10 cellular contexts compared by ENCODE assay signal in the genomic region with DNA sequence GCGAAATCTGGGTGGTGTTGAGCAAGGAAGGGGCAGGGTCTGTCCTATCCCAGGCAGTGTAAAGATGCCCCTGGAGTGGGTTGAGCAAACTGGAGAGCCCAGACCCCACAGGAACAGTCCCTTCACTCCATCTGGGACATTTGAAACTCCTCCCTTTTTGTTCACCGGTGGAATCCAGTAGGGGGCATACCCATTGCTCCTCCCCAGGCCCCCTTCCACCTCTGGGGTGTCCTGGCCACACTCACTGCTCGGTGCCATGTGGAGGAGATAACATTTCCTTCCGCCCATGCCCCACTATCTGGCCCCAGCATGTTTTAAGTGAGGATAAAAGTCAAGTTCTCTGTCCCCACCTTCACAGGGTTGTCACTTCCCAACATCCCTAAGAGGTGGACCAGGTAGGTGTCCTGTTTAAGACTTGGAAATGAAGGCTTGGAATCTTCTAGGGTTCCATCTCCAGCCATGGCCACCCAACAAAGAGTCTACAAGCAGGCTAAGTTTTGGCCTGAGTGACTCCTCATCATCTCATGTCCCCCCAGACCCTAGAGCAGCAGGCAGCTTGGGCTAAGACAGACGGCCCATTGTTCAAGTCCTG. TPM values are rescaled to one million over a fixed set of nuclear protein-coding genes. Genes with fewer than 3 reads are reported as not detected.
DNase-seq lines count a peak whose midpoint lies in the region; ATAC-seq lines count a peak whose summit lies in the region.
"Had no signal": no experiment of that assay in that cellular context is flagged by ENCODE, and none has a peak within 500 bp of the region (broad histone marks: within the 10 kb centered on the region; RNA-seq: fewer than 3 reads in every experiment).

No MANE protein-coding gene starts in this region.

- H3K9me3 Mint-ChIP-seq in CD4-positive, CD25-positive, alpha-beta regulatory T cell: peaks cover 0 to 1% (median 0%) of the 10 kb centered on the region in 7 donors
- no peaks in the 10 kb centered on the region for H3K9me3 Mint-ChIP-seq in activated CD8-positive, alpha-beta T cell treated with anti-CD3 and anti-CD28 coated beads, Interleukin-2, amount 10 ng/mL, durations not matched to agents 7 days and 5 days (ENCODE audit: insufficient read depth)
- no peaks in the 10 kb centered on the region for H3K9me3 Mint-ChIP-seq in immature natural killer cell
- H3K9me3 Mint-ChIP-seq: activated B cell treated with CpG ODN at 0.5 μM for 24 hours had no signal

- no peak for DNase-seq in CD4-positive, CD25-positive, alpha-beta regulatory T cell
- DNase-seq in GM23248: no peak
- DNase-seq in activated CD8-positive, alpha-beta T cell treated with anti-CD3 and anti-CD28 coated beads, Interleukin-2, amount 10 ng/mL, durations not matched to agents 7 days and 5 days: no peak
- no peak for DNase-seq in immature natural killer cell
- DNase-seq in effector CD8-positive, alpha-beta T cell (lab: John Stamatoyannopoulos, UW): no peak
- DNase-seq in NCI-H2196 treated with DMSO at 0.1 percent for 48 hours (lab: John Stamatoyannopoulos, UW; ENCODE audit: unreplicated experiment): no peak
- DNase-seq in putamen (ENCODE audit: low spot score): no peak
- DNase-seq: activated B cell treated with CpG ODN at 0.5 μM for 24 hours, NCI-H510A treated with DMSO at 0.1 percent for 48 hours had no signal

- peaks cover 79% of the 10 kb centered on the region for H3K79me2 ChIP-seq in GM23248 (ENCODE audit: insufficient read depth)

- H3K9me3 ChIP-seq in CD4-positive, CD25-positive, alpha-beta regulatory T cell (ENCODE audit: control insufficient read depth in 2 of 2, low read length in 2 of 2): no peaks in the 10 kb centered on the region
- no peaks in the 10 kb centered on the region for H3K9me3 ChIP-seq in GM23248 (ENCODE audit: low read depth)

- 0 out of 2 replicates have a peak overlapping the region, but pooled peaks have one; percentile 1 for H3K9ac ChIP-seq in GM23248

- peaks cover 28% of the 10 kb centered on the region for H3F3A ChIP-seq in GM23248 (ENCODE audit: insufficient read depth)

- H3K36me3 ChIP-seq in CD4-positive, CD25-positive, alpha-beta regulatory T cell (ENCODE audit: control insufficient read depth, insufficient read depth, low read length): peaks cover 85% of the 10 kb centered on the region
- H3K36me3 ChIP-seq in GM23248 (ENCODE audit: low read depth): peaks cover 36% of the 10 kb centered on the region

- no peak overlapping the region for H3K4me3 ChIP-seq in CD4-positive, CD25-positive, alpha-beta regulatory T cell (ENCODE audit: low read depth, low read length)
- H3K4me3 ChIP-seq in GM23248: no peak overlapping the region

- 48 to 49% methylated on average over 5 of the region's 5 CpGs for WGBS in GM23248 (ENCODE audit: low coverage in 1 of 2, low lambda C conversion rate in 2 of 2, missing lambda C conversion rate in 2 of 2), 2 experiments

- POLR2A ChIA-PET in activated CD8-positive, alpha-beta T cell treated with anti-CD3 and anti-CD28 coated beads, Interleukin-2, amount 10 ng/mL, durations not matched to agents 7 days and 5 days (lab: Charles Lee): no interaction called here

- no peak overlapping the region for H2AFZ ChIP-seq in GM23248

- H3K27me3 ChIP-seq in CD4-positive, CD25-positive, alpha-beta regulatory T cell (ENCODE audit: control insufficient read depth, insufficient read depth, low read length): no peaks in the 10 kb centered on the region
- no peaks in the 10 kb centered on the region for H3K27me3 ChIP-seq in GM23248 (replicated peaks; ENCODE audit: insufficient read depth)

- H3K4me1 ChIP-seq in CD4-positive, CD25-positive, alpha-beta regulatory T cell (ENCODE audit: control insufficient read depth, insufficient read depth, low read length, poor library complexity, severe bottlenecking): no peaks in the 10 kb centered on the region
- H3K4me1 ChIP-seq in GM23248 (ENCODE audit: insufficient read depth): no peaks in the 10 kb centered on the region

- peak overlapping the region in 2 of 3 donors; percentile 67 to 69 for H3K27ac Mint-ChIP-seq in CD4-positive, CD25-positive, alpha-beta regulatory T cell
- peak overlapping the region; percentile 66 for H3K27ac Mint-ChIP-seq in activated CD8-positive, alpha-beta T cell treated with anti-CD3 and anti-CD28 coated beads, Interleukin-2, amount 10 ng/mL, durations not matched to agents 7 days and 5 days
- peak overlapping the region; percentile 37 to 84 (median 54) for H3K27ac Mint-ChIP-seq in immature natural killer cell
- H3K27ac Mint-ChIP-seq: activated B cell treated with CpG ODN at 0.5 μM for 24 hours had no signal

- peaks cover 0 to 32% (median 8%) of the 10 kb centered on the region in 4 donors for H3K4me1 Mint-ChIP-seq in CD4-positive, CD25-positive, alpha-beta regulatory T cell
- peaks cover 7% of the 10 kb centered on the region for H3K4me1 Mint-ChIP-seq in activated CD8-positive, alpha-beta T cell treated with anti-CD3 and anti-CD28 coated beads, Interleukin-2, amount 10 ng/mL, durations not matched to agents 7 days and 5 days (ENCODE audit: low read depth)
- H3K4me1 Mint-ChIP-seq in immature natural killer cell: peaks cover 13 to 22% of the 10 kb centered on the region in 2 donors
- H3K4me1 Mint-ChIP-seq: activated B cell treated with CpG ODN at 0.5 μM for 24 hours had no signal

- no peaks in the 10 kb centered on the region for H4K20me1 ChIP-seq in GM23248 (ENCODE audit: insufficient read depth)

- no peak overlapping the region for H3K4me2 ChIP-seq in GM23248 (ENCODE audit: unreplicated experiment)

- in situ Hi-C loops in GM23248 (cut with MboI): no loop called here

- CTCF ChIA-PET in activated CD8-positive, alpha-beta T cell treated with anti-CD3 and anti-CD28 coated beads, Interleukin-2, amount 10 ng/mL, durations not matched to agents 7 days and 5 days (lab: Charles Lee): interaction anchor here (0.6 to 1.3 kb wide), 5 partner anchors 13 to 69 kb away, joined by 3 to 5 read pairs (median 3); a partner anchor contains a TSS

- H3K27ac ChIP-seq in CD4-positive, CD25-positive, alpha-beta regulatory T cell (ENCODE audit: insufficient read depth, low read length, poor library complexity, severe bottlenecking): no peak overlapping the region
- H3K27ac ChIP-seq in GM23248: peak overlapping the region; percentile 40

- peak overlapping the region in 2 of 4 donors; percentile 31 to 35 for H3K4me3 Mint-ChIP-seq in CD4-positive, CD25-positive, alpha-beta regulatory T cell
- no peak overlapping the region for H3K4me3 Mint-ChIP-seq in activated CD8-positive, alpha-beta T cell treated with anti-CD3 and anti-CD28 coated beads, Interleukin-2, amount 10 ng/mL, durations not matched to agents 7 days and 5 days
- no peak overlapping the region for H3K4me3 Mint-ChIP-seq in immature natural killer cell
- H3K4me3 Mint-ChIP-seq: activated B cell treated with CpG ODN at 0.5 μM for 24 hours had no signal

- peaks cover 28% of the 10 kb centered on the region for H3K36me3 Mint-ChIP-seq in CD4-positive, CD25-positive, alpha-beta regulatory T cell
- peaks cover 73% of the 10 kb centered on the region for H3K36me3 Mint-ChIP-seq in activated CD8-positive, alpha-beta T cell treated with anti-CD3 and anti-CD28 coated beads, Interleukin-2, amount 10 ng/mL, durations not matched to agents 7 days and 5 days (ENCODE audit: low read depth)
- peaks cover 7 to 30% (median 12%) of the 10 kb centered on the region in 3 donors for H3K36me3 Mint-ChIP-seq in immature natural killer cell

- no peaks in the 10 kb centered on the region for H3K27me3 Mint-ChIP-seq in CD4-positive, CD25-positive, alpha-beta regulatory T cell
- no peaks in the 10 kb centered on the region for H3K27me3 Mint-ChIP-seq in activated CD8-positive, alpha-beta T cell treated with anti-CD3 and anti-CD28 coated beads, Interleukin-2, amount 10 ng/mL, durations not matched to agents 7 days and 5 days (ENCODE audit: low read depth)
- peaks cover 0 to 2% (median 2%) of the 10 kb centered on the region in 3 donors for H3K27me3 Mint-ChIP-seq in immature natural killer cell (ENCODE audit: low read depth in 3 of 3)
- H3K27me3 Mint-ChIP-seq: activated B cell treated with CpG ODN at 0.5 μM for 24 hours had no signal

- no peaks in the 10 kb centered on the region for H3K9me2 ChIP-seq in GM23248 (ENCODE audit: insufficient read depth)

- ATAC-seq in CD4-positive, CD25-positive, alpha-beta regulatory T cell (ENCODE audit: low read depth in 2 of 2): no peak
- no peak for ATAC-seq in activated CD8-positive, alpha-beta T cell treated with anti-CD3 and anti-CD28 coated beads, Interleukin-2, amount 10 ng/mL, durations not matched to agents 7 days and 5 days
- no peak for ATAC-seq in HG03045 (IDR thresholded peaks at IDR 0.05; ENCODE audit: unreplicated experiment)

RNA-seq across cellular contexts. Expression of a gene that starts 9.2 kb away (rescaled TPM):
- total RNA-seq in CD4-positive, CD25-positive, alpha-beta regulatory T cell: 8.8 TPM
- polyA plus RNA-seq in CD4-positive, CD25-positive, alpha-beta regulatory T cell: 1 to 10 TPM; 4.0 to 7.7 (median 5.3) TPM
- total RNA-seq in GM23248 (2014; rRNA removed; shearing (Covaris generic)): 7.8 and 8.7 TPM in 2 replicates
- polyA plus RNA-seq in GM23248 (2016; fragmentation: Nextera tagmentation; extraction: Ambion mirVana) (10.2 and 10.5 TPM in 2 replicates), immature natural killer cell (1 to 10 TPM; 2.9 to 9.1 (median 5.2) TPM)
- 10 to 100 TPM; 19.5 to 21.5 TPM for total RNA-seq in activated CD8-positive, alpha-beta T cell treated with anti-CD3 and anti-CD28 coated beads, Interleukin-2, amount 10 ng/mL, durations not matched to agents 7 days and 5 days

RNA-seq across cellular contexts. Expression of a gene that starts 11.9 kb away (rescaled TPM):
- 99.8 TPM for total RNA-seq in CD4-positive, CD25-positive, alpha-beta regulatory T cell
- 100 to 1,000 TPM; 155 to 179 (median 161) TPM for polyA plus RNA-seq in CD4-positive, CD25-positive, alpha-beta regulatory T cell
- 27.8 and 34.7 TPM in 2 replicates for total RNA-seq in GM23248 (2014; rRNA removed; shearing (Covaris generic))
- 21.1 and 22.5 TPM in 2 replicates for polyA plus RNA-seq in GM23248 (2016; fragmentation: Nextera tagmentation; extraction: Ambion mirVana)
- 10 to 100 TPM; 31.8 to 36.0 TPM for total RNA-seq in activated CD8-positive, alpha-beta T cell treated with anti-CD3 and anti-CD28 coated beads, Interleukin-2, amount 10 ng/mL, durations not matched to agents 7 days and 5 days
- 100 to 1,000 TPM; 154 to 261 (median 173) TPM for polyA plus RNA-seq in immature natural killer cell

RNA-seq across cellular contexts. Expression of a gene that starts 13.0 kb away (rescaled TPM):
- 31.3 TPM for total RNA-seq in CD4-positive, CD25-positive, alpha-beta regulatory T cell
- 10 to 100 TPM; 12.0 to 16.0 (median 12.9) TPM for polyA plus RNA-seq in CD4-positive, CD25-positive, alpha-beta regulatory T cell
- 23.1 and 33.4 TPM in 2 replicates for total RNA-seq in GM23248 (2014; rRNA removed; shearing (Covaris generic))
- polyA plus RNA-seq in GM23248 (2016; fragmentation: Nextera tagmentation; extraction: Ambion mirVana) (13.0 and 13.1 TPM in 2 replicates), immature natural killer cell (10 to 100 TPM; 14.2 to 28.3 (median 22.3) TPM)
- total RNA-seq in activated CD8-positive, alpha-beta T cell treated with anti-CD3 and anti-CD28 coated beads, Interleukin-2, amount 10 ng/mL, durations not matched to agents 7 days and 5 days: 10 to 100 TPM; 48.2 to 49.0 TPM

RNA-seq across cellular contexts. Expression of a gene that starts 25.6 kb away (rescaled TPM):
- 96.4 TPM for total RNA-seq in CD4-positive, CD25-positive, alpha-beta regulatory T cell
- polyA plus RNA-seq in CD4-positive, CD25-positive, alpha-beta regulatory T cell: 1 to 10 TPM; 1.4 to 7.5 (median 2.6) TPM
- total RNA-seq in GM23248 (2014; rRNA removed; shearing (Covaris generic)): 29.6 and 31.9 TPM in 2 replicates
- polyA plus RNA-seq in GM23248 (2016; fragmentation: Nextera tagmentation; extraction: Ambion mirVana): 21.2 and 24.7 TPM in 2 replicates
- 10 to 100 TPM; 49.9 to 54.5 TPM for total RNA-seq in activated CD8-positive, alpha-beta T cell treated with anti-CD3 and anti-CD28 coated beads, Interleukin-2, amount 10 ng/mL, durations not matched to agents 7 days and 5 days
- 1 to 10 TPM in 2 of 3 donors, under 1 TPM in 1; 0.24 to 3.4 (median 2.3) TPM for polyA plus RNA-seq in immature natural killer cell

RNA-seq across cellular contexts. Expression of a gene that starts 39.7 kb away (rescaled TPM):
- total RNA-seq in CD4-positive, CD25-positive, alpha-beta regulatory T cell: 124 TPM
- polyA plus RNA-seq in CD4-positive, CD25-positive, alpha-beta regulatory T cell: under 1 TPM; 0.41 to 0.91 (median 0.68) TPM
- total RNA-seq in GM23248 (2014; rRNA removed; shearing (Covaris generic)): 17.5 and 22.3 TPM in 2 replicates
- polyA plus RNA-seq in GM23248 (2016; fragmentation: Nextera tagmentation; extraction: Ambion mirVana): 7.8 and 8.3 TPM in 2 replicates
- total RNA-seq in activated CD8-positive, alpha-beta T cell treated with anti-CD3 and anti-CD28 coated beads, Interleukin-2, amount 10 ng/mL, durations not matched to agents 7 days and 5 days: 10 to 100 TPM; 73.1 to 83.8 TPM
- 1 to 10 TPM in 1 of 3 donors, under 1 TPM in 1, not detected in 1; 0.52 to 2.9 TPM for polyA plus RNA-seq in immature natural killer cell
